In genomic region chrX:20217906-20218305, GRCh38 we compare ENCODE assay signal across 19 cellular contexts. TPM values are rescaled to one million over a fixed set of nuclear protein-coding genes. Genes with fewer than 3 reads are reported as not detected.
DNase-seq lines count a peak whose midpoint lies in the region; TF ChIP-seq lines count a peak whose summit lies in the region.
"Had no signal": no experiment of that assay in that cellular context is flagged by ENCODE, and none has a peak within 500 bp of the region (broad histone marks: within the 10 kb centered on the region; RNA-seq: fewer than 3 reads in every experiment).

No MANE protein-coding gene starts in this region.

- TF ChIP-seq CTCF in parathyroid adenoma (IDR thresholded peaks at IDR 0.05) (no peak), ascending aorta (IDR thresholded peaks at IDR 0.05) (no peak)

- H3K9me3 Mint-ChIP-seq in activated CD4-positive, alpha-beta T cell treated with anti-CD3 and anti-CD28 coated beads, Interleukin-2, amount 10 ng/mL, durations not matched to agents 7 days and 5 days = no peaks in the 10 kb centered on the region
- H3K9me3 Mint-ChIP-seq: activated T-cell treated with anti-CD3 and anti-CD28 coated beads, Interleukin-2, amount 50 U/mL, for 4 hours; stimulated activated effector memory CD8-positive, alpha-beta T cell treated with anti-CD3 and anti-CD28 coated beads, Interleukin-12 subunit alpha, Interleukin-12 subunit beta, amount 100 ng/mL, for 72 hours had no signal

- H3K36me3 ChIP-seq in parathyroid adenoma (ENCODE audit: control insufficient read depth, insufficient read depth, low read length) = no peaks in the 10 kb centered on the region
- no peaks in the 10 kb centered on the region for H3K36me3 ChIP-seq in ascending aorta

- no peaks in the 10 kb centered on the region for H3K27me3 ChIP-seq in parathyroid adenoma (ENCODE audit: control insufficient read depth, insufficient read depth, low read length)
- no peaks in the 10 kb centered on the region for H3K27me3 ChIP-seq in ascending aorta
- H3K27me3 ChIP-seq: foreskin keratinocyte had no signal

- H3K4me2 ChIP-seq in parathyroid adenoma (ENCODE audit: low read length) = peak overlapping the region; percentile 26

- peaks cover 15% of the 10 kb centered on the region for H3K4me1 Mint-ChIP-seq in activated CD4-positive, alpha-beta T cell treated with anti-CD3 and anti-CD28 coated beads, Interleukin-2, amount 10 ng/mL, durations not matched to agents 7 days and 5 days

- H3K4me1 ChIP-seq in parathyroid adenoma = peaks cover 4% of the 10 kb centered on the region
- no peaks in the 10 kb centered on the region for H3K4me1 ChIP-seq in ascending aorta

- H3K4me3 ChIP-seq in parathyroid adenoma (ENCODE audit: low read depth, low read length) (peak overlapping the region; percentile 37), ascending aorta (no peak overlapping the region)

- DNase-seq in G401 (ENCODE audit: low spot score) (peak; percentile 7), OCI-M1 (lab: John Stamatoyannopoulos, UW) (peak; percentile 39), erythroblast (lab: John Stamatoyannopoulos, UW) (peak; percentile 13 to 49), ascending aorta (ENCODE audit: low spot score in 2 of 2) (no peak), dedifferentiated amniotic fluid mesenchymal stem cell (ENCODE audit: extremely low spot score) (no peak)
- DNase-seq in activated CD4-positive, alpha-beta T cell treated with anti-CD3 and anti-CD28 coated beads, Interleukin-2, amount 10 ng/mL, durations not matched to agents 7 days and 5 days = no peak
- no peak for DNase-seq in stimulated activated CD8-positive, alpha-beta memory T cell treated with anti-CD3 and anti-CD28 coated beads, Interleukin-4, amount 100 ng/mL, for 48 hours
- DNase-seq: activated CD8-positive, alpha-beta T cell treated with anti-CD3 and anti-CD28 coated beads for 36 hours; activated naive CD4-positive, alpha-beta T cell treated with anti-CD3 and anti-CD28 coated beads, Interleukin-2, amount 50 U/mL, for 16 hours; activated T-cell treated with anti-CD3 and anti-CD28 coated beads, Interleukin-2, amount 50 U/mL, for 4 hours; Karpas-422; NCI-H1105; NCI-H2107; SIG-M5; stimulated activated CD4-positive, alpha-beta T cell treated with anti-CD3 and anti-CD28 coated beads, Interleukin-15, amount 100 ng/mL, for 24 hours; T-helper 2 cell had no signal

- no peak overlapping the region for H2AFZ ChIP-seq in parathyroid adenoma

- TF ChIP-seq POLR2A in erythroblast (IDR thresholded peaks at IDR 0.05; ENCODE audit: low read length) = no peak

- no peaks in the 10 kb centered on the region for H3K79me2 ChIP-seq in parathyroid adenoma

- in situ Hi-C loops in G401 (cut with HindIII; ENCODE audit: low sequenced_read_pairs) = no loop called here

- H3K27me3 Mint-ChIP-seq in activated CD4-positive, alpha-beta T cell treated with anti-CD3 and anti-CD28 coated beads, Interleukin-2, amount 10 ng/mL, durations not matched to agents 7 days and 5 days = no peaks in the 10 kb centered on the region
- H3K27me3 Mint-ChIP-seq: activated CD8-positive, alpha-beta T cell treated with anti-CD3 and anti-CD28 coated beads for 36 hours had no signal

- no peaks in the 10 kb centered on the region for H3K9me3 ChIP-seq in parathyroid adenoma (ENCODE audit: control insufficient read depth, low read length)
- no peaks in the 10 kb centered on the region for H3K9me3 ChIP-seq in ascending aorta

- peaks cover 10% of the 10 kb centered on the region for H3K36me3 Mint-ChIP-seq in activated CD4-positive, alpha-beta T cell treated with anti-CD3 and anti-CD28 coated beads, Interleukin-2, amount 10 ng/mL, durations not matched to agents 7 days and 5 days (ENCODE audit: low read depth)

- no peak overlapping the region for H3K27ac Mint-ChIP-seq in activated CD4-positive, alpha-beta T cell treated with anti-CD3 and anti-CD28 coated beads, Interleukin-2, amount 10 ng/mL, durations not matched to agents 7 days and 5 days

- no peak overlapping the region for H3K9ac ChIP-seq in parathyroid adenoma

- H3K4me3 Mint-ChIP-seq in activated CD4-positive, alpha-beta T cell treated with anti-CD3 and anti-CD28 coated beads, Interleukin-2, amount 10 ng/mL, durations not matched to agents 7 days and 5 days = no peak overlapping the region
- H3K4me3 Mint-ChIP-seq: activated CD8-positive, alpha-beta T cell treated with anti-CD3 and anti-CD28 coated beads for 36 hours; activated T-cell treated with anti-CD3 and anti-CD28 coated beads, Interleukin-2, amount 50 U/mL, for 4 hours; stimulated activated effector memory CD8-positive, alpha-beta T cell treated with anti-CD3 and anti-CD28 coated beads, Interleukin-12 subunit alpha, Interleukin-12 subunit beta, amount 100 ng/mL, for 72 hours had no signal

- CTCF ChIA-PET in activated CD4-positive, alpha-beta T cell treated with anti-CD3 and anti-CD28 coated beads, Interleukin-2, amount 10 ng/mL, durations not matched to agents 7 days and 5 days (lab: Charles Lee) = interaction anchor here (0.6 kb wide), 1 partner anchor 1707 kb away, joined by 3 read pairs; no protein-coding TSS in a partner anchor

- intact Hi-C loops in ascending aorta (cut with DNase I) = no loop called here

- POLR2A ChIA-PET in activated CD4-positive, alpha-beta T cell treated with anti-CD3 and anti-CD28 coated beads, Interleukin-2, amount 10 ng/mL, durations not matched to agents 7 days and 5 days (lab: Charles Lee) = no interaction called here

- peak overlapping the region; percentile 19 for H3K27ac ChIP-seq in parathyroid adenoma
- H3K27ac ChIP-seq in ascending aorta = no peak overlapping the region
- H3K27ac ChIP-seq: foreskin keratinocyte had no signal

RNA-seq across cellular contexts. Expression of gene RPS6KA3, which starts 48.8 kb away (rescaled TPM):
- total RNA-seq in G401 (2014; rRNA removed; shearing (Covaris generic)) = 8.2 and 15.4 TPM in 2 replicates
- total RNA-seq in ascending aorta = 43.0 TPM
- 10 to 100 TPM; 70.9 to 76.2 TPM for total RNA-seq in activated CD4-positive, alpha-beta T cell treated with anti-CD3 and anti-CD28 coated beads, Interleukin-2, amount 10 ng/mL, durations not matched to agents 7 days and 5 days

Comparison
In these comparisons a context has a peak if more than half of its experiments do, and no peak if none do; other contexts are left out.
1. DNase-seq: peak in G401 (single experiment), OCI-M1 (single experiment) and erythroblast (2 of 2); none in ascending aorta (0 of 2), activated CD4-positive, alpha-beta T cell treated with anti-CD3 and anti-CD28 coated beads, Interleukin-2, amount 10 ng/mL, durations not matched to agents 7 days and 5 days (single experiment), dedifferentiated amniotic fluid mesenchymal stem cell (single experiment) and stimulated activated CD8-positive, alpha-beta memory T cell treated with anti-CD3 and anti-CD28 coated beads, Interleukin-4, amount 100 ng/mL, for 48 hours (single experiment).